In genomic region chr2:43082111-43082877, GRCh38 we compare ENCODE assay signal across 9 cellular contexts.
DNase-seq lines count a peak whose midpoint lies in the region; ATAC-seq and TF ChIP-seq lines count a peak whose summit lies in the region.
"Had no signal": no experiment of that assay in that cellular context is flagged by ENCODE, and none has a peak within 500 bp of the region (broad histone marks: within the 10 kb centered on the region; RNA-seq: fewer than 3 reads in every experiment).

No MANE protein-coding gene starts in this region.

- TF ChIP-seq CTCF in progenitor cell of endocrine pancreas (IDR thresholded peaks at IDR 0.05; ENCODE audit: unreplicated experiment): no peak

- DNase-seq in Daoy (ENCODE audit: low read depth) (peak; percentile 78), amniotic epithelial cell (ENCODE audit: low read depth) (peak; percentile 92), cardiac septum (ENCODE audit: low spot score) (peak; percentile 72), progenitor cell of endocrine pancreas (ENCODE audit: low spot score, unreplicated experiment) (no peak), NCI-H345 (lab: John Stamatoyannopoulos, UW) (no peak)
- DNase-seq in stimulated activated CD4-positive, alpha-beta T cell treated with anti-CD3 and anti-CD28 coated beads, Interleukin-2, amount 100 ng/mL, for 48 hours: no peak

- H3K27me3 Mint-ChIP-seq in progenitor cell of endocrine pancreas: peaks cover 14% of the 10 kb centered on the region
- H3K27me3 Mint-ChIP-seq: IgD-negative memory B cell had no signal

- peaks cover 28% of the 10 kb centered on the region for H3K4me1 Mint-ChIP-seq in progenitor cell of endocrine pancreas (ENCODE audit: low read depth)

- intact Hi-C loops in cardiac septum (cut with DNase I): loop anchor here (5.0 kb wide), 1 partner anchor 140 kb away; no protein-coding TSS in a partner anchor

- peak overlapping the region; percentile 52 for H3K27ac Mint-ChIP-seq in progenitor cell of endocrine pancreas

- ATAC-seq in GM21529 (IDR thresholded peaks at IDR 0.05; ENCODE audit: unreplicated experiment): no peak
- no peak for ATAC-seq in GM18858 (IDR thresholded peaks at IDR 0.05; ENCODE audit: unreplicated experiment)

- no peaks in the 10 kb centered on the region for H3K9me3 Mint-ChIP-seq in progenitor cell of endocrine pancreas (ENCODE audit: low read depth)

- H3K36me3 Mint-ChIP-seq in progenitor cell of endocrine pancreas (ENCODE audit: insufficient read depth): no peaks in the 10 kb centered on the region

- no peak overlapping the region for H3K4me3 Mint-ChIP-seq in progenitor cell of endocrine pancreas (ENCODE audit: low read depth)
- H3K4me3 Mint-ChIP-seq: IgD-negative memory B cell had no signal

Comparison
In these comparisons a context has a peak if more than half of its experiments do, and no peak if none do; other contexts are left out.
1. DNase-seq: peak in Daoy (single experiment), amniotic epithelial cell (single experiment) and cardiac septum (single experiment); none in progenitor cell of endocrine pancreas (single experiment), stimulated activated CD4-positive, alpha-beta T cell treated with anti-CD3 and anti-CD28 coated beads, Interleukin-2, amount 100 ng/mL, for 48 hours (0 of 2) and NCI-H345 (single experiment).